In genomic region chr11:10158461-10158860, GRCh38 we compare ENCODE assay signal across 20 cellular contexts.
"Had no signal": no experiment of that assay in that cellular context is flagged by ENCODE, and none has a peak within 500 bp of the region (broad histone marks: within the 10 kb centered on the region; RNA-seq: fewer than 3 reads in every experiment).

No MANE protein-coding gene starts in this region.

- H3K9me3 ChIP-seq: esophagus squamous epithelium, testis had no signal

- H3K4me3 ChIP-seq: coronary artery, esophagus squamous epithelium, right atrium auricular region, stomach, testis had no signal

- ATAC-seq: activated CD8-positive, alpha-beta T cell treated with anti-CD3 and anti-CD28 coated beads, Interleukin-2, amount 10 ng/mL, durations not matched to agents 7 days and 5 days; left lobe of liver had no signal

- H3K27ac ChIP-seq: brain microvascular endothelial cell, coronary artery, esophagus squamous epithelium, right atrium auricular region, stomach, testis had no signal

- H3K36me3 ChIP-seq: brain microvascular endothelial cell, right atrium auricular region, stomach had no signal

- H3K27me3 ChIP-seq: brain microvascular endothelial cell, esophagus squamous epithelium, right atrium auricular region, stomach, testis had no signal

- DNase-seq: activated B cell treated with CpG ODN at 0.5 μM for 24 hours; activated CD4-positive, alpha-beta T cell treated with anti-CD3 and anti-CD28 coated beads, Interleukin-2, amount 10 ng/mL, durations not matched to agents 24 days and 14 days; activated CD8-positive, alpha-beta T cell treated with anti-CD3 and anti-CD28 coated beads, Interleukin-2, amount 10 ng/mL, durations not matched to agents 7 days and 5 days; activated naive CD4-positive, alpha-beta T cell treated with anti-CD3 and anti-CD28 coated beads, Interleukin-2, amount 50 U/mL, for 16 hours; activated T-cell treated with anti-CD3 and anti-CD28 coated beads, Interleukin-2, amount 50 U/mL, for 24 hours; aorta; brain microvascular endothelial cell; esophagus squamous epithelium; foreskin melanocyte; hypothalamus; islet precursor cell; midbrain; nucleus accumbens; stomach; T-helper 1 cell; T-helper 9 cell; testis had no signal

- H3K4me1 ChIP-seq: testis had no signal
